Comparison of ENCODE assay signal across 16 cellular contexts in the genomic region with DNA sequence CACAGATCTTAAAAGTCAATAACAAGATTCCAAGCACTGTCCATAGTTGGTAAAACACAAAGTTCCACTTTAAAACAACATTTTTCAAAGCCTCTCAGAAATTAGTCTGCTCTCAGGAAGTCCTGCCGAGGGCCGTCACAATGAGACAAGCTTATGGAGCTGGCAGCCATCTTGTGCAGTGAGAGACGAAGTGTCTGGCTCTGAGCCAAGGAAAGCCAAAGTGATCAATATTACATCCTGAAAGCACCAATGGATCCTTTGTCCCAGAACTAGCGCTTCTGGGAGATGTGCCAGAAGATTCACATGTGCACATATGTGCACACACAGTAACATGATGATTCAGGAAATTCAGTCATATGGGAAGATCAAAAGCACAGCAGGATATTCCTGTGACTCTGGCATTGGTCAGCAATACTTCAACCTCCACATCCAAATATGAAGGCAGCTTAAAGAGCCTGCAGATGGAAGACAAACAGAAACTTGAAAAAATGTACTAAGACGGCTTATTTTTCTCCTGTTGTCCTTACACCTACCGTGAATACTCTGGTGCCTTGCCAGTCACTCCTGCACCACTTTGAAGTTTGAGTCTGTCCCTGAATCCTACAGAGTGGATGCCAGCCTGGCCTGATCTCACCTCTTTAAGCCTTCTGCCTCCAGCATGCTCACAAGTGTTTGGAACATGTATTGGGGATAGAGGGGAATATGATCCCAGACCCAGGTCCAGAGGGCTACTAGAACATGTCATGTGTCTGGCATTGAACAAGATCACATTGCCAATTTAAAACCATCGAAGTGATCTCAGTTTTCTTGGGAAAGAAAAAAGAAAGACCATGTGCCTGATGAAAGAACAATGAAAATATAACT. TPM values are rescaled to one million over a fixed set of nuclear protein-coding genes. Genes with fewer than 3 reads are reported as not detected.
A peak's percentile ranks its signal among the peaks of the same experiment; 100 is the strongest.
DNase-seq lines count a peak whose midpoint lies in the region; ATAC-seq, FAIRE-seq and TF ChIP-seq lines count a peak whose summit lies in the region.
"Had no signal": no experiment of that assay in that cellular context is flagged by ENCODE, and none has a peak within 500 bp of the region (broad histone marks: within the 10 kb centered on the region; RNA-seq: fewer than 3 reads in every experiment).

No MANE protein-coding gene starts in this region.

- H4K91ac ChIP-seq in H1 (replicated peaks; ENCODE audit: insufficient read length, low read length): no peak overlapping the region

- POLR2A ChIA-PET in H1 (lab: Charles Lee; ENCODE audit: partially characterized antibody): interaction anchor here (0.6 kb wide), 1 partner anchor 23 kb away, joined by 4 read pairs; no protein-coding TSS in a partner anchor

- no peaks in the 10 kb centered on the region for H3K4me1 Mint-ChIP-seq in effector memory CD8-positive, alpha-beta T cell (ENCODE audit: low read depth in 2 of 2)
- H3K4me1 Mint-ChIP-seq: activated naive CD4-positive, alpha-beta T cell treated with anti-CD3 and anti-CD28 coated beads, Interleukin-2, amount 50 U/mL, for 24 hours; natural killer cell had no signal

- no peak overlapping the region for H3K18ac ChIP-seq in H1 (ENCODE audit: extremely low read depth, low read length)

- H3K27ac ChIP-seq in H1 (ENCODE audit: low read depth, low read length): no peak overlapping the region
- H3K27ac ChIP-seq: A549, HL-60 had no signal

- TF ChIP-seq EP300 in H1 (IDR thresholded peaks at IDR 0.05; ENCODE audit: borderline replicate concordance in 1 of 2, low read depth in 2 of 2, low read length in 2 of 2): no peak

- H3K4me3 ChIP-seq in H1 (ENCODE audit: extremely low read depth in 1 of 4, insufficient read depth in 2 of 4, low read depth in 3 of 4, low read length in 4 of 4): no peak overlapping the region
- H3K4me3 ChIP-seq: A549 had no signal

- no peak overlapping the region for H4K8ac ChIP-seq in H1 (ENCODE audit: extremely low read depth, insufficient read depth, low read length)

- H2BK5ac ChIP-seq in H1 (ENCODE audit: low read depth, low read length): no peak overlapping the region

- peaks cover 22 to 23% of the 10 kb centered on the region in 2 donors for H3K27me3 Mint-ChIP-seq in effector memory CD8-positive, alpha-beta T cell

- no peaks in the 10 kb centered on the region for H3K79me2 ChIP-seq in H1 (ENCODE audit: control insufficient read depth in 1 of 2, insufficient read depth in 2 of 2, low read length in 2 of 2)

- ATAC-seq in effector memory CD8-positive, alpha-beta T cell (replicated peaks): no peak
- ATAC-seq: A549, natural killer cell had no signal

- H3K9ac ChIP-seq in H1 (replicated peaks in 1 of 4; ENCODE audit: extremely low read depth in 1 of 4, low read depth in 3 of 4, low read length in 3 of 4): no peak overlapping the region

- H3K79me1 ChIP-seq in H1 (ENCODE audit: low read depth, low read length): no peaks in the 10 kb centered on the region

- H3K4me2 ChIP-seq in H1 (ENCODE audit: insufficient read depth in 1 of 2, low read depth in 2 of 2, low read length in 2 of 2): no peak overlapping the region
- H3K4me2 ChIP-seq: A549 had no signal

- H3K23ac ChIP-seq in H1 (ENCODE audit: insufficient read length): no peak overlapping the region

- H3K27ac Mint-ChIP-seq in effector memory CD8-positive, alpha-beta T cell: no peak overlapping the region
- H3K27ac Mint-ChIP-seq: activated naive CD4-positive, alpha-beta T cell treated with anti-CD3 and anti-CD28 coated beads, Interleukin-2, amount 50 U/mL, for 24 hours; natural killer cell had no signal

- no peak overlapping the region for H2BK20ac ChIP-seq in H1 (ENCODE audit: low read length)

- H3K9me3 ChIP-seq in H1 (ENCODE audit: insufficient read depth in 2 of 2, low read depth in 1 of 2, low read length in 1 of 2): no peaks in the 10 kb centered on the region
- H3K9me3 ChIP-seq: A549 had no signal

- no peak overlapping the region for H2BK15ac ChIP-seq in H1 (ENCODE audit: low read length)

- no peaks in the 10 kb centered on the region for H3K23me2 ChIP-seq in H1 (ENCODE audit: low read depth, low read length)

- TF ChIP-seq POLR2A in H1 (IDR thresholded peaks at IDR 0.05; ENCODE audit: control extremely low read depth in 1 of 2, low read depth in 2 of 2, low read length in 2 of 2): no peak

- H2BK120ac ChIP-seq in H1 (replicated peaks; ENCODE audit: low read depth, low read length): no peak overlapping the region

- H3K14ac ChIP-seq in H1 (ENCODE audit: insufficient read length): no peak overlapping the region

- no peak for FAIRE-seq in H1 (lab: Jason Lieb, UNC)
- FAIRE-seq: A549 had no signal

- DNase-seq in NCI-H2196 (lab: John Stamatoyannopoulos, UW; ENCODE audit: unreplicated experiment): peak; percentile 34
- no peak for DNase-seq in NCI-H2196 treated with DMSO at 0.1 percent for 48 hours (lab: John Stamatoyannopoulos, UW; ENCODE audit: unreplicated experiment)
- peak; percentile 61 for DNase-seq in NCI-H69 (lab: John Stamatoyannopoulos, UW)
- DNase-seq in H1 (ENCODE audit: low read depth in 1 of 2, low spot score in 2 of 2): no peak
- peak; percentile 67 for DNase-seq in smooth muscle cell of the brain vasculature (ENCODE audit: low read depth, low spot score)
- no peak for DNase-seq in hippocampal formation (lab: John Stamatoyannopoulos, UW)
- no peak for DNase-seq in effector memory CD8-positive, alpha-beta T cell
- no peak for DNase-seq in SW480 (ENCODE audit: low spot score)
- DNase-seq: effector CD8-positive, alpha-beta T cell; natural killer cell; NCI-H187; stimulated activated CD4-positive, alpha-beta T cell treated with anti-CD3 and anti-CD28 coated beads, Interleukin-1b, Interleukin-23, amount 100 ng/mL, for 48 hours; stimulated activated naive CD8-positive, alpha-beta T cell treated with anti-CD3 and anti-CD28 coated beads, Interleukin-15, amount 100 ng/mL, for 72 hours had no signal

- WGBS in H1 (ENCODE audit: extremely low coverage in 1 of 2, insufficient coverage in 1 of 2, insufficient read length in 1 of 2, insufficient replicate concordance in 2 of 2, low coverage in 1 of 2, low lambda C conversion rate in 2 of 2, missing lambda C conversion rate in 1 of 2), 2 experiments: 83% methylated on average over 7 of the region's 7 CpGs; no CpG with 5 or more reads in 1 of the 2 experiments

- TF ChIP-seq CTCF in H1 (IDR thresholded peaks at IDR 0.05; ENCODE audit: control extremely low read depth in 1 of 3, insufficient read depth in 1 of 3, low read depth in 1 of 3, low read length in 3 of 3): no peak

- no peak for TF ChIP-seq RAD21 in H1 (IDR thresholded peaks at IDR 0.05 in 1 of 2, conservative IDR thresholded peaks at IDR 0.05 in 1 of 2; ENCODE audit: low read depth in 2 of 2, low read length in 2 of 2)

- no peak overlapping the region for H3K4me3 Mint-ChIP-seq in effector memory CD8-positive, alpha-beta T cell
- H3K4me3 Mint-ChIP-seq: activated naive CD4-positive, alpha-beta T cell treated with anti-CD3 and anti-CD28 coated beads, Interleukin-2, amount 50 U/mL, for 24 hours; natural killer cell had no signal

- H3K27me3 ChIP-seq in H1 (replicated peaks in 1 of 4; ENCODE audit: control insufficient read depth in 3 of 4, extremely low read depth in 1 of 4, insufficient read depth in 3 of 4, low read length in 3 of 4): no peaks in the 10 kb centered on the region

- CTCF ChIA-PET in H1 (lab: Charles Lee; ENCODE audit: partially characterized antibody): no interaction called here

- no peak overlapping the region for H3K4ac ChIP-seq in H1 (replicated peaks; ENCODE audit: insufficient read length, low read depth, low read length)

- H3K36me3 Mint-ChIP-seq in effector memory CD8-positive, alpha-beta T cell (ENCODE audit: insufficient read depth): no peaks in the 10 kb centered on the region
- H3K36me3 Mint-ChIP-seq: activated naive CD4-positive, alpha-beta T cell treated with anti-CD3 and anti-CD28 coated beads, Interleukin-2, amount 50 U/mL, for 24 hours; natural killer cell had no signal

- no peak overlapping the region for H4K5ac ChIP-seq in H1 (ENCODE audit: insufficient read length, low read depth, low read length)

- H2AFZ ChIP-seq in H1 (ENCODE audit: low read length): peak overlapping the region; percentile 40; the same call in 1 of the 2 replicates

- H2BK12ac ChIP-seq in H1 (ENCODE audit: low read depth, low read length): no peak overlapping the region

- H3K9me3 Mint-ChIP-seq in effector memory CD8-positive, alpha-beta T cell: peaks cover 0 to 4% of the 10 kb centered on the region in 2 donors
- H3K9me3 Mint-ChIP-seq: activated naive CD4-positive, alpha-beta T cell treated with anti-CD3 and anti-CD28 coated beads, Interleukin-2, amount 50 U/mL, for 24 hours; stimulated activated naive CD8-positive, alpha-beta T cell treated with anti-CD3 and anti-CD28 coated beads, Interleukin-15, amount 100 ng/mL, for 72 hours had no signal

- H3K36me3 ChIP-seq in H1 (ENCODE audit: control insufficient read depth in 2 of 4, insufficient read depth in 4 of 4, low read length in 3 of 4): no peaks in the 10 kb centered on the region

- H4K20me1 ChIP-seq in H1 (replicated peaks in 1 of 2; ENCODE audit: control insufficient read depth in 1 of 2, insufficient read depth in 2 of 2, low read length in 2 of 2): no peaks in the 10 kb centered on the region

- H3K4me1 ChIP-seq in H1 (replicated peaks in 1 of 4; ENCODE audit: control insufficient read depth in 3 of 4, insufficient read depth in 4 of 4, low read length in 3 of 4): no peaks in the 10 kb centered on the region
- H3K4me1 ChIP-seq: A549 had no signal

- H2AK5ac ChIP-seq in H1 (ENCODE audit: low read depth, low read length): no peak overlapping the region

- no peak overlapping the region for H3K56ac ChIP-seq in H1 (replicated peaks; ENCODE audit: insufficient read length, low read depth, low read length)

TF ChIP-seq in H1, 55 proteins besides CTCF, POLR2A, EP300 and RAD21 (continues in another document):
- TF ChIP-seq TEAD4 (IDR thresholded peaks at IDR 0.05; ENCODE audit: low read depth, low read length): no peak
- TF ChIP-seq KDM4A (IDR thresholded peaks at IDR 0.05; ENCODE audit: low read depth, low read length, severe bottlenecking): no peak
- no peak for TF ChIP-seq EZH2 (IDR thresholded peaks at IDR 0.05; ENCODE audit: low read depth, low read length, severe bottlenecking)
- TF ChIP-seq CHD1 (IDR thresholded peaks at IDR 0.05; ENCODE audit: low read depth, low read length): no peak
- TF ChIP-seq JUN (IDR thresholded peaks at IDR 0.05; ENCODE audit: low read depth, low read length): no peak
- no peak for TF ChIP-seq NANOG (IDR thresholded peaks at IDR 0.05; ENCODE audit: insufficient read depth, low read depth, low read length, poor library complexity, severe bottlenecking)

RNA-seq across cellular contexts. Expression of a gene that starts 44.5 kb away (rescaled TPM):
- total RNA-seq in H1 (2021; fragmentation: NEBNext Ultra II Directional; extraction: Animal tissue kit (Norgen Biotek cat#: 25700)): not detected in 2 replicates
- not detected in 2 replicates for polyA plus RNA-seq in H1 (2011; rRNA removed)
- polyA plus RNA-seq in H1 (2011; cell fraction: cytosol; rRNA removed): not detected
- 0.10 TPM for polyA plus RNA-seq in H1 (2011; cell fraction: nucleus; rRNA removed)
- 0.04 to 0.12 TPM (median 0.04 TPM) in 3 of 4 replicates, not detected in the other for polyA plus RNA-seq in H1 (2012, experiment 1 of 2)
- polyA plus RNA-seq in H1 (2012, experiment 2 of 2): not detected
- 0.04 TPM for polyA plus RNA-seq in H1 (2013, experiment 1 of 2)
- polyA plus RNA-seq in H1 (2013, experiment 2 of 2): 0.04 TPM
- polyA minus RNA-seq in H1 (2011; rRNA and poly(A)+ RNA removed): 0.09 TPM in 1 of 2 replicates, not detected in the other
- not detected for polyA minus RNA-seq in H1 (2011; cell fraction: cytosol; rRNA and poly(A)+ RNA removed)
- polyA minus RNA-seq in H1 (2011; cell fraction: nucleus; rRNA and poly(A)+ RNA removed): 0.30 TPM
- total RNA-seq: natural killer cell had no signal

Comparison
In these comparisons a context has a peak if more than half of its experiments do, and no peak if none do; other contexts are left out.
1. DNase-seq: peak in NCI-H2196 (single experiment), NCI-H69 (single experiment) and smooth muscle cell of the brain vasculature (single experiment); none in NCI-H2196 treated with DMSO at 0.1 percent for 48 hours (single experiment), H1 (0 of 2), hippocampal formation (0 of 2), effector memory CD8-positive, alpha-beta T cell (0 of 3) and SW480 (single experiment).